Comparison of ENCODE assay signal across 9 cellular contexts in genomic region chr9:95055851-95056551, GRCh38.
A peak's percentile ranks its signal among the peaks of the same experiment; 100 is the strongest.
DNase-seq lines count a peak whose midpoint lies in the region; ATAC-seq, FAIRE-seq and TF ChIP-seq lines count a peak whose summit lies in the region.
"Had no signal": no experiment of that assay in that cellular context is flagged by ENCODE, and none has a peak within 500 bp of the region (broad histone marks: within the 10 kb centered on the region; RNA-seq: fewer than 3 reads in every experiment).

No MANE protein-coding gene starts in this region.

- FAIRE-seq in endothelial cell of umbilical vein (lab: Jason Lieb, UNC) = peak; percentile 88

- H3K9me1 ChIP-seq in endothelial cell of umbilical vein (replicated peaks; ENCODE audit: control insufficient read depth, extremely low read depth, insufficient read depth, low read length) = no peaks in the 10 kb centered on the region

- no peaks in the 10 kb centered on the region for H3K36me3 Mint-ChIP-seq in activated T-cell treated with anti-CD3 and anti-CD28 coated beads, Interleukin-2, amount 50 U/mL, for 72 hours (ENCODE audit: insufficient read depth in 2 of 2)

- WGBS in mesodermal cell (ENCODE audit: insufficient coverage in 2 of 2), 2 experiments = 71 to 80% methylated on average over 12 to 14 of the region's 15 CpGs
- WGBS in urinary bladder = 27% methylated on average over 15 of the region's 15 CpGs

- ATAC-seq in activated T-cell treated with anti-CD3 and anti-CD28 coated beads, Interleukin-2, amount 50 U/mL, for 72 hours (replicated peaks in 1 of 2) = no peak

- dilution Hi-C loops in endothelial cell of umbilical vein (cut with MboI; ENCODE audit: extremely low pct_ligation_motif_present, low sequenced_read_pairs) = no loop called here

- H3K4me1 Mint-ChIP-seq in activated T-cell treated with anti-CD3 and anti-CD28 coated beads, Interleukin-2, amount 50 U/mL, for 72 hours (ENCODE audit: low read depth) = no peaks in the 10 kb centered on the region

- H3K4me3 ChIP-seq in endothelial cell of umbilical vein (replicated peaks in 1 of 3; ENCODE audit: insufficient read depth in 1 of 3, low read depth in 1 of 3, low read length in 3 of 3) = no peak overlapping the region
- peak overlapping the region; percentile 21 for H3K4me3 ChIP-seq in mesodermal cell (ENCODE audit: extremely low read depth, insufficient read depth, low read length, poor library complexity, severe bottlenecking)
- peak overlapping the region; percentile 1 for H3K4me3 ChIP-seq in urinary bladder (ENCODE audit: low read depth, low read length)
- H3K4me3 ChIP-seq: BLaER1 had no signal

- no peak overlapping the region for H2AFZ ChIP-seq in endothelial cell of umbilical vein (ENCODE audit: low read depth, low read length)

- TSS peak; percentile 30 for BruUV-seq in endothelial cell of umbilical vein (replicated peaks; lab: Mats Ljungman, UMichigan)

- intact Hi-C loops in endothelial cell of umbilical vein (cut with micrococcal nuclease) = loop anchor here (2.0 kb wide), 1 partner anchor 49 kb away; no protein-coding TSS in a partner anchor

- H3K27me3 ChIP-seq in endothelial cell of umbilical vein (ENCODE audit: control insufficient read depth in 2 of 2, insufficient read depth in 2 of 2, low read length in 2 of 2) = no peaks in the 10 kb centered on the region
- H3K27me3 ChIP-seq: BLaER1 had no signal

- CTCF ChIA-PET in endothelial cell of umbilical vein (lab: Charles Lee) = interaction anchor here (0.8 kb wide), 1 partner anchor 8 kb away, joined by 3 read pairs; no protein-coding TSS in a partner anchor

- H3K27me3 Mint-ChIP-seq in activated T-cell treated with anti-CD3 and anti-CD28 coated beads, Interleukin-2, amount 50 U/mL, for 72 hours (ENCODE audit: low read depth) = no peaks in the 10 kb centered on the region

- H3K9ac ChIP-seq in endothelial cell of umbilical vein (replicated peaks; ENCODE audit: extremely low read depth, insufficient read depth, low read length) = peak overlapping the region; percentile 52
- H3K9ac ChIP-seq: BLaER1 had no signal

- peak overlapping the region; percentile 28 for H3K4me2 ChIP-seq in endothelial cell of umbilical vein (ENCODE audit: insufficient read depth, low read length)
- H3K4me2 ChIP-seq: BLaER1 had no signal

- no peak for TF ChIP-seq POLR2A in endothelial cell of umbilical vein (IDR thresholded peaks at IDR 0.05; ENCODE audit: low read depth, low read length)

- peaks cover 18% of the 10 kb centered on the region for H3K4me1 ChIP-seq in endothelial cell of umbilical vein (ENCODE audit: control insufficient read depth, extremely low read depth, insufficient read depth, low read length)
- peaks cover 43% of the 10 kb centered on the region for H3K4me1 ChIP-seq in mesodermal cell (ENCODE audit: control insufficient read depth, insufficient read depth, low read length, poor library complexity, severe bottlenecking)
- H3K4me1 ChIP-seq in urinary bladder (ENCODE audit: insufficient read depth) = peaks cover 4% of the 10 kb centered on the region

- POLR2A ChIA-PET in endothelial cell of umbilical vein (lab: Charles Lee) = no interaction called here

- TF ChIP-seq CTCF in endothelial cell of umbilical vein (IDR thresholded peaks at IDR 0.05; ENCODE audit: extremely low read depth in 1 of 2, insufficient read depth in 1 of 2, low read depth in 1 of 2, low read length in 2 of 2) = no peak

- H3K36me3 ChIP-seq in endothelial cell of umbilical vein (ENCODE audit: control insufficient read depth in 2 of 2, extremely low read depth in 1 of 2, insufficient read depth in 2 of 2, low read length in 2 of 2) = peaks cover 0 to 2% of the 10 kb centered on the region in 2 experiments
- peaks cover 35% of the 10 kb centered on the region for H3K36me3 ChIP-seq in mesodermal cell (ENCODE audit: control insufficient read depth, insufficient read depth, low read length)
- no peaks in the 10 kb centered on the region for H3K36me3 ChIP-seq in urinary bladder (ENCODE audit: insufficient read depth)

- H3K9me3 ChIP-seq in endothelial cell of umbilical vein (replicated peaks; ENCODE audit: control insufficient read depth, insufficient read depth, low read length) = no peaks in the 10 kb centered on the region
- no peaks in the 10 kb centered on the region for H3K9me3 ChIP-seq in mesodermal cell (ENCODE audit: control insufficient read depth, low read length)
- H3K9me3 ChIP-seq: BLaER1 had no signal

- peak overlapping the region; percentile 72 for H3K27ac ChIP-seq in endothelial cell of umbilical vein (ENCODE audit: insufficient read depth, low read depth, low read length)
- peak overlapping the region; percentile 95 for H3K27ac ChIP-seq in mesodermal cell (ENCODE audit: low read depth, low read length, severe bottlenecking)
- no peak overlapping the region for H3K27ac ChIP-seq in urinary bladder (ENCODE audit: low read depth)
- H3K27ac ChIP-seq: BLaER1 had no signal

- H3K4me3 Mint-ChIP-seq in activated T-cell treated with anti-CD3 and anti-CD28 coated beads, Interleukin-2, amount 50 U/mL, for 72 hours = no peak overlapping the region

- peaks cover 3% of the 10 kb centered on the region for H4K20me1 ChIP-seq in endothelial cell of umbilical vein (replicated peaks; ENCODE audit: control insufficient read depth, extremely low read depth, insufficient read depth, low read length)

- peaks cover 27% of the 10 kb centered on the region for H3K79me2 ChIP-seq in endothelial cell of umbilical vein (ENCODE audit: control insufficient read depth, insufficient read depth, low read length)

- peak; percentile 18 for DNase-seq in NCI-H2196 (lab: John Stamatoyannopoulos, UW; ENCODE audit: unreplicated experiment)
- no peak for DNase-seq in NCI-H2196 treated with DMSO at 0.1 percent for 48 hours (lab: John Stamatoyannopoulos, UW; ENCODE audit: unreplicated experiment)
- DNase-seq in endothelial cell of umbilical vein (ENCODE audit: low read depth, low spot score) = peak; percentile 74
- DNase-seq in NCI-H226 = no peak
- DNase-seq in activated T-cell treated with anti-CD3 and anti-CD28 coated beads, Interleukin-2, amount 50 U/mL, for 72 hours = no peak
- DNase-seq in stimulated activated CD4-positive, alpha-beta T cell treated with anti-CD3 and anti-CD28 coated beads, Interleukin-2, amount 100 ng/mL, for 48 hours = no peak

- H3K9me3 Mint-ChIP-seq in activated T-cell treated with anti-CD3 and anti-CD28 coated beads, Interleukin-2, amount 50 U/mL, for 72 hours = no peaks in the 10 kb centered on the region

- H3K27ac Mint-ChIP-seq in activated T-cell treated with anti-CD3 and anti-CD28 coated beads, Interleukin-2, amount 50 U/mL, for 72 hours = no peak overlapping the region

TF ChIP-seq in endothelial cell of umbilical vein, 7 proteins besides CTCF, POLR2A, EP300 and RAD21:
- TF ChIP-seq MAX (IDR thresholded peaks at IDR 0.05; ENCODE audit: insufficient read depth, insufficient read length) (no peak), EZH2 (IDR thresholded peaks at IDR 0.05; ENCODE audit: borderline replicate concordance, low read depth, low read length, severe bottlenecking) (no peak), FOS (IDR thresholded peaks at IDR 0.05; ENCODE audit: borderline replicate concordance, insufficient read depth, low read length) (no peak), JUN (IDR thresholded peaks at IDR 0.05; ENCODE audit: borderline replicate concordance, insufficient read depth, insufficient read length, low read depth) (peak; percentile 60), GATA2 (IDR thresholded peaks at IDR 0.05; ENCODE audit: insufficient read depth, insufficient read length, low read depth, low read length) (peak; percentile 89)

Comparison
In these comparisons a context has a peak if more than half of its experiments do, and no peak if none do; other contexts are left out.
1. DNase-seq: peak in NCI-H2196 (single experiment) and endothelial cell of umbilical vein (single experiment); none in NCI-H2196 treated with DMSO at 0.1 percent for 48 hours (single experiment), NCI-H226 (single experiment), activated T-cell treated with anti-CD3 and anti-CD28 coated beads, Interleukin-2, amount 50 U/mL, for 72 hours (0 of 2) and stimulated activated CD4-positive, alpha-beta T cell treated with anti-CD3 and anti-CD28 coated beads, Interleukin-2, amount 100 ng/mL, for 48 hours (0 of 2).
2. H3K4me3 ChIP-seq: peak in mesodermal cell (single experiment) and urinary bladder (single experiment); none in endothelial cell of umbilical vein (0 of 3).